28 cellular contexts compared by ENCODE assay signal in the genomic region with DNA sequence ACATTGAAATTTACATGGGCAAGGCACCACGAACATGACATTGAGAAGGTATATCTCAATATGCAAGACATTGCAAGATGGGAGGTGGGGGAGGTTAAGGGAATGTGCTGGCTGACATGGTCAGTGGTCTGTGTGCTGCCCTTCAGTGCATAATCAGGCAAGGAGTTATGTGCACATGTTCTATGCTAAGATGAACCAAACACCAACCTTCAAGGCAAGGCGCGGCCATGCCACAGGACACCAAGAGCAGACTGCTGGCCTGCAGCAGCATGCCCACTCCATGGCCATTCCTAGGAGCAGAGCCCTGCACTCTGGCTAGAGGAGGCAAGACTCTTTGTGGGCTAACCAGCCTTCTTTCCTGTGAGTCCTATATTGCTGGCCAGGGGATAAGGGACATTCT.
"Had no signal": no experiment of that assay in that cellular context is flagged by ENCODE, and none has a peak within 500 bp of the region (broad histone marks: within the 10 kb centered on the region; RNA-seq: fewer than 3 reads in every experiment).

No MANE protein-coding gene starts in this region.

- H2AFZ ChIP-seq: hepatocyte had no signal

- H3K27me3 Mint-ChIP-seq: memory B cell; naive thymus-derived CD8-positive, alpha-beta T cell; stimulated activated naive CD8-positive, alpha-beta T cell treated with anti-CD3 and anti-CD28 coated beads, Interleukin-15, Interleukin-2, amounts not matched to agents 100 ng/mL and 50 ng/mL, for 24 hours had no signal

- H3K9me3 ChIP-seq: left ventricle myocardium inferior, mucosa of descending colon, pancreas, prostate gland, spleen, suprapubic skin, thoracic aorta, tibial artery, vagina had no signal

- H3K27ac ChIP-seq: hepatocyte, left ventricle myocardium inferior, pancreas, prostate gland, spleen, suprapubic skin, thoracic aorta, tibial artery, vagina had no signal

- H3K4me1 Mint-ChIP-seq: stimulated activated effector memory CD8-positive, alpha-beta T cell treated with anti-CD3 and anti-CD28 coated beads, Interleukin-12 subunit alpha, Interleukin-12 subunit beta, amount 100 ng/mL, for 72 hours had no signal

- H3K4me1 ChIP-seq: pancreas, prostate gland had no signal

- H3K4me3 Mint-ChIP-seq: memory B cell; naive thymus-derived CD8-positive, alpha-beta T cell; nephron; neural crest cell; stimulated activated effector memory CD8-positive, alpha-beta T cell treated with anti-CD3 and anti-CD28 coated beads, Interleukin-12 subunit alpha, Interleukin-12 subunit beta, amount 100 ng/mL, for 72 hours; stimulated activated naive CD8-positive, alpha-beta T cell treated with anti-CD3 and anti-CD28 coated beads, Interleukin-15, Interleukin-2, amounts not matched to agents 100 ng/mL and 50 ng/mL, for 24 hours had no signal

- H3K4me3 ChIP-seq: hepatocyte, left ventricle myocardium inferior, lung, mucosa of descending colon, pancreas, prostate gland, spleen, suprapubic skin, thoracic aorta, tibial artery, vagina had no signal

- H3K4me2 ChIP-seq: hepatocyte had no signal

- DNase-seq: islet precursor cell; left ventricle myocardium inferior; midbrain; mucosa of descending colon; naive thymus-derived CD8-positive, alpha-beta T cell; nucleus accumbens; pancreas; posterior cingulate gyrus; retina; right cardiac atrium; small intestine; spleen; stimulated activated CD4-positive, alpha-beta T cell treated with anti-CD3 and anti-CD28 coated beads, Interleukin-4, amount 100 ng/mL, for 24 hours; stimulated activated naive CD4-positive, alpha-beta T cell; tibial artery; trophoblast cell had no signal

- ATAC-seq: mucosa of descending colon; naive thymus-derived CD8-positive, alpha-beta T cell; pancreas; right cardiac atrium; sciatic nerve; stimulated activated effector memory CD8-positive, alpha-beta T cell treated with anti-CD3 and anti-CD28 coated beads, Interleukin-12 subunit alpha, Interleukin-12 subunit beta, amount 100 ng/mL, for 72 hours had no signal

- H3K36me3 ChIP-seq: pancreas, prostate gland, thoracic aorta had no signal

- H3K9me3 Mint-ChIP-seq: memory B cell; naive thymus-derived CD8-positive, alpha-beta T cell; nephron; neural crest cell; stimulated activated effector memory CD8-positive, alpha-beta T cell treated with anti-CD3 and anti-CD28 coated beads, Interleukin-12 subunit alpha, Interleukin-12 subunit beta, amount 100 ng/mL, for 72 hours; stimulated activated naive CD8-positive, alpha-beta T cell treated with anti-CD3 and anti-CD28 coated beads, Interleukin-15, Interleukin-2, amounts not matched to agents 100 ng/mL and 50 ng/mL, for 24 hours had no signal

- H3K27ac Mint-ChIP-seq: memory B cell; nephron; stimulated activated effector memory CD8-positive, alpha-beta T cell treated with anti-CD3 and anti-CD28 coated beads, Interleukin-12 subunit alpha, Interleukin-12 subunit beta, amount 100 ng/mL, for 72 hours; stimulated activated naive CD8-positive, alpha-beta T cell treated with anti-CD3 and anti-CD28 coated beads, Interleukin-15, Interleukin-2, amounts not matched to agents 100 ng/mL and 50 ng/mL, for 24 hours had no signal

- FAIRE-seq: pancreas, small intestine had no signal

- H3K27me3 ChIP-seq: hepatocyte, pancreas, spleen, suprapubic skin, tibial artery, vagina had no signal

- H3K79me2 ChIP-seq: hepatocyte had no signal
